ENCODE assay signal across 1 cellular context in genomic region chr9:113477058-113477457, GRCh38.
TF ChIP-seq lines count a peak whose summit lies in the region.

No MANE protein-coding gene starts in this region.

TF ChIP-seq in IMR-90, 13 proteins besides CTCF, POLR2A, EP300 and RAD21:
- no peak for TF ChIP-seq SMC3 (IDR thresholded peaks at IDR 0.05; ENCODE audit: low read depth, low read length)
- TF ChIP-seq FOS (IDR thresholded peaks at IDR 0.05; ENCODE audit: low read depth, low read length), result no peak
- no peak for TF ChIP-seq MAZ (IDR thresholded peaks at IDR 0.05; ENCODE audit: borderline replicate concordance, low read depth, low read length)
- no peak for TF ChIP-seq RCOR1 (IDR thresholded peaks at IDR 0.05; ENCODE audit: insufficient replicate concordance, low read length)
- no peak for TF ChIP-seq USF2 (IDR thresholded peaks at IDR 0.05; ENCODE audit: low read depth, low read length)
- TF ChIP-seq NFE2L2 (IDR thresholded peaks at IDR 0.05; ENCODE audit: low read depth, low read length), result no peak
- no peak for TF ChIP-seq ELK1 (IDR thresholded peaks at IDR 0.05; ENCODE audit: borderline replicate concordance, low read depth, low read length)
- no peak for TF ChIP-seq CHD1 (IDR thresholded peaks at IDR 0.05; ENCODE audit: low read depth, low read length)
- TF ChIP-seq RFX5 (IDR thresholded peaks at IDR 0.05; ENCODE audit: low read depth, low read length), result no peak
- TF ChIP-seq CEBPB (IDR thresholded peaks at IDR 0.05; ENCODE audit: low read depth, low read length), result no peak
- no peak for TF ChIP-seq MAFK (IDR thresholded peaks at IDR 0.05; ENCODE audit: low read depth, low read length)
- TF ChIP-seq BHLHE40 (IDR thresholded peaks at IDR 0.05; ENCODE audit: low read depth, low read length), result no peak
- no peak for TF ChIP-seq MXI1 (IDR thresholded peaks at IDR 0.05; ENCODE audit: borderline replicate concordance, low read depth, low read length)
